Comparison of ENCODE assay signal across 8 cellular contexts in the genomic region with DNA sequence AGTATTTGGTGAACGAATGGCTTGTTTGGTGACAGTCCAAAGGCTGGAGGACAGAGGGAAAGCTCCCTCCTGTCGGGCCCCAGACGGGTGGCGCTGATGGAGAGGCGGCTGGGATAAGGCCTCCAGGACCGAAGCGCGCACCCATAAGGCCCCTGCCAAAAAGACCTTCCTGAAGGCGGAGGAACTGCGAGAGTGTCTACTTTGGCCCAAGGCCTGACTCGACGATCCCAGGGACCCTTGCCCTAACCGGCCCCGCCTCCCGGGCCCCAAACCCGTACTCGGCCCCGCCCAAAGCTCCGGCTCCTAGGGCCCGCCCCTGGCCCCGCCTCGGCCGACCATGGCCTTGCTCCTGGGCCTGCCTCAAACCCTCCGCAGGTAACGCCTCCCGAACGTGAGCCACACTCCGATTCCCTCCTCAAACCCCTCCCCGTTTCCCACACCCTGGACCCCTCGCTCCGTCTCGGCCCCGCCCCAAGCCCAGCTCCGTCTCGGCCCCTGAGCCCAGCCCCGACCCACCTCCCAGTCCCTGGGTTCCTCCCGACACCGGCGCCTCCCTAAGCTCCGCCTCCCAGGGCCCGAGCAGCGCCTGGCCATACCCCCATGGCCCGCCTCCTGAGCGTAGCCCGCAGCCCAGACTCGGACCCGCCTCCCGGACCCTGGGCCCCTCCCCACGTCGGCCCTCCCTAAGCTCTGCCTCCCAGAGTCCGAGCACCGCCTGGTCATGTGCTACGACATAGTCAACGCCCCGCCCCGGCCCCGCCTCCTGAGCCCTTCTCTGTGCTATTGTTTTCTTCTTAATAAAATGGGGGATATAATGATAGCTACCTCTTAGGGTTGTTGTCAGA.
DNase-seq lines count a peak whose midpoint lies in the region; ATAC-seq lines count a peak whose summit lies in the region.

No MANE protein-coding gene starts in this region.

- peak; percentile 84 for DNase-seq in AG08396 (ENCODE audit: low spot score)
- DNase-seq in GM19238 (ENCODE audit: insufficient read length, low spot score), result peak; percentile 63
- DNase-seq in NCI-H69 (lab: John Stamatoyannopoulos, UW), result peak; percentile 74
- DNase-seq in activated CD8-positive, alpha-beta memory T cell treated with anti-CD3 and anti-CD28 coated beads for 4 hours (ENCODE audit: low read depth in 2 of 2), result peak; percentile 69 to 79
- DNase-seq in effector memory CD8-positive, alpha-beta T cell, result peak; percentile 90 to 92 (median 92)
- DNase-seq in medulla oblongata (ENCODE audit: extremely low spot score), result peak; percentile 97
- DNase-seq in stimulated activated CD4-positive, alpha-beta T cell treated with anti-CD3 and anti-CD28 coated beads, TNF-alpha, amount 100 ng/mL, for 24 hours (ENCODE audit: low read depth in 3 of 3), result peak; percentile 71 to 89 (median 75)

- H3K4me1 Mint-ChIP-seq in effector memory CD8-positive, alpha-beta T cell (ENCODE audit: low read depth in 2 of 2), result peaks cover 12% of the 10 kb centered on the region in 2 donors

- peak overlapping the region; percentile 88 to 92 for H3K27ac Mint-ChIP-seq in effector memory CD8-positive, alpha-beta T cell

- H3K27me3 Mint-ChIP-seq in effector memory CD8-positive, alpha-beta T cell, result peaks cover 0 to 2% of the 10 kb centered on the region in 2 donors

- no peaks in the 10 kb centered on the region for H3K9me3 Mint-ChIP-seq in effector memory CD8-positive, alpha-beta T cell

- peak; percentile 100 for ATAC-seq in HG03432 (IDR thresholded peaks at IDR 0.05; ENCODE audit: unreplicated experiment)
- peak; percentile 99 for ATAC-seq in effector memory CD8-positive, alpha-beta T cell (replicated peaks)

- H3K36me3 Mint-ChIP-seq in effector memory CD8-positive, alpha-beta T cell (ENCODE audit: insufficient read depth), result no peaks in the 10 kb centered on the region

- peak overlapping the region; percentile 78 to 85 for H3K4me3 Mint-ChIP-seq in effector memory CD8-positive, alpha-beta T cell

Comparison
In these comparisons a context has a peak if more than half of its experiments do, and no peak if none do; other contexts are left out.
1. Peak in every context shown above with its lines: DNase-seq and ATAC-seq.